In the genomic region with DNA sequence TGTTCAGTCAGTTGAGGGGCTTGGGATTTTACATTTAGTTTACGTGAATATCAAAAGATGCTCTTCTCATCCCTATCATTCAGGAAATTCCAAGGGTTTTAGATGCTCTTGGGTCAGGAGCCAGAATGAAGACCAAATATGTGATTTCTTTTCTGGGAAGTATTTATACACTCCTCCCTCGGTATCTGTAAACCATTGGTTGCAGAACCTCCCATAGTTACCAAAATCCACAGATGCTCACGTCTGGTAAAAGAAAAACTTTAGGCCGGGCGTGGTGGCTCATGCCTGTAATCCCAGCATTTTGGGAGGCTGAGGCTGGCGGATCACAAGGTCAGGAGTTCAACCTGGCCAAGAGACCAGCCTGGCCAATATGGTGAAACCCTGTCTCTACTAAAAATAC, we compare ENCODE assay signal across 1 cellular context.
TF ChIP-seq lines count a peak whose summit lies in the region.

No MANE protein-coding gene starts in this region.

TF ChIP-seq in IMR-90, 13 proteins besides CTCF, POLR2A, EP300 and RAD21:
- TF ChIP-seq RCOR1 (IDR thresholded peaks at IDR 0.05; ENCODE audit: insufficient replicate concordance, low read length) (no peak), SMC3 (IDR thresholded peaks at IDR 0.05; ENCODE audit: low read depth, low read length) (no peak), CEBPB (IDR thresholded peaks at IDR 0.05; ENCODE audit: low read depth, low read length) (no peak), RFX5 (IDR thresholded peaks at IDR 0.05; ENCODE audit: low read depth, low read length) (no peak), FOS (IDR thresholded peaks at IDR 0.05; ENCODE audit: low read depth, low read length) (no peak), MXI1 (IDR thresholded peaks at IDR 0.05; ENCODE audit: borderline replicate concordance, low read depth, low read length) (no peak), MAFK (IDR thresholded peaks at IDR 0.05; ENCODE audit: low read depth, low read length) (no peak), BHLHE40 (IDR thresholded peaks at IDR 0.05; ENCODE audit: low read depth, low read length) (no peak), NFE2L2 (IDR thresholded peaks at IDR 0.05; ENCODE audit: low read depth, low read length) (no peak), MAZ (IDR thresholded peaks at IDR 0.05; ENCODE audit: borderline replicate concordance, low read depth, low read length) (no peak), CHD1 (IDR thresholded peaks at IDR 0.05; ENCODE audit: low read depth, low read length) (no peak)
- TF ChIP-seq, protein P1, sequence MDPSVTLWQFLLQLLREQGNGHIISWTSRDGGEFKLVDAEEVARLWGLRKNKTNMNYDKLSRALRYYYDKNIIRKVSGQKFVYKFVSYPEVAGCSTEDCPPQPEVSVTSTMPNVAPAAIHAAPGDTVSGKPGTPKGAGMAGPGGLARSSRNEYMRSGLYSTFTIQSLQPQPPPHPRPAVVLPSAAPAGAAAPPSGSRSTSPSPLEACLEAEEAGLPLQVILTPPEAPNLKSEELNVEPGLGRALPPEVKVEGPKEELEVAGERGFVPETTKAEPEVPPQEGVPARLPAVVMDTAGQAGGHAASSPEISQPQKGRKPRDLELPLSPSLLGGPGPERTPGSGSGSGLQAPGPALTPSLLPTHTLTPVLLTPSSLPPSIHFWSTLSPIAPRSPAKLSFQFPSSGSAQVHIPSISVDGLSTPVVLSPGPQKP (IDR thresholded peaks at IDR 0.05; ENCODE audit: borderline replicate concordance, low read depth, low read length), result no peak
- TF ChIP-seq, protein P2, sequence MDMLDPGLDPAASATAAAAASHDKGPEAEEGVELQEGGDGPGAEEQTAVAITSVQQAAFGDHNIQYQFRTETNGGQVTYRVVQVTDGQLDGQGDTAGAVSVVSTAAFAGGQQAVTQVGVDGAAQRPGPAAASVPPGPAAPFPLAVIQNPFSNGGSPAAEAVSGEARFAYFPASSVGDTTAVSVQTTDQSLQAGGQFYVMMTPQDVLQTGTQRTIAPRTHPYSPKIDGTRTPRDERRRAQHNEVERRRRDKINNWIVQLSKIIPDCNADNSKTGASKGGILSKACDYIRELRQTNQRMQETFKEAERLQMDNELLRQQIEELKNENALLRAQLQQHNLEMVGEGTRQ (IDR thresholded peaks at IDR 0.05; ENCODE audit: low read depth, low read length), result no peak
TF ChIP-seq in IMR-90: peak in this region for 0.
